8 cellular contexts compared by ENCODE assay signal in genomic region chr14:79279645-79280399, GRCh38.
DNase-seq lines count a peak whose midpoint lies in the region; ATAC-seq and TF ChIP-seq lines count a peak whose summit lies in the region.

No MANE protein-coding gene starts in this region.

- H3F3A ChIP-seq in neural progenitor cell (ENCODE audit: low read depth) = peaks cover 25% of the 10 kb centered on the region

- intact Hi-C loops in esophagus muscularis mucosa (cut with DNase I) = loop anchor here (5.0 to 10.0 kb wide), 4 partner anchors 85 to 315 kb away; no protein-coding TSS in a partner anchor

- no peaks in the 10 kb centered on the region for H3K9me3 Mint-ChIP-seq in neural progenitor cell

- H3K4me3 Mint-ChIP-seq in neural progenitor cell = peak overlapping the region; percentile 97

- 1% methylated on average over 34 of the region's 34 CpGs for WGBS in esophagus muscularis mucosa

- H3K36me3 ChIP-seq in BE2C (no peaks in the 10 kb centered on the region), esophagus muscularis mucosa (no peaks in the 10 kb centered on the region), neural progenitor cell (no peaks in the 10 kb centered on the region)

- TF ChIP-seq EP300 in esophagus muscularis mucosa (IDR thresholded peaks at IDR 0.05) = no peak

- H3K36me3 Mint-ChIP-seq in neural progenitor cell = no peaks in the 10 kb centered on the region

- H4K20me1 ChIP-seq in neural progenitor cell (ENCODE audit: low read depth) = peaks cover 29% of the 10 kb centered on the region

- no peak overlapping the region for H3K9ac ChIP-seq in neural progenitor cell

- H3K27me3 Mint-ChIP-seq in neural progenitor cell (ENCODE audit: insufficient read depth, low read depth) = peaks cover 29% of the 10 kb centered on the region

- H3K79me2 ChIP-seq in neural progenitor cell (ENCODE audit: low read depth) = peaks cover under 1% of the 10 kb centered on the region

- no peak for ATAC-seq in GM19035 (IDR thresholded peaks at IDR 0.05; ENCODE audit: unreplicated experiment)

- no peak for TF ChIP-seq CTCF in BE2C (IDR thresholded peaks at IDR 0.05; ENCODE audit: low read depth, low read length)
- TF ChIP-seq CTCF in esophagus muscularis mucosa (IDR thresholded peaks at IDR 0.05) = no peak
- no peak for TF ChIP-seq CTCF in neural progenitor cell (IDR thresholded peaks at IDR 0.05)

- peak overlapping the region; percentile 30 for H2AFZ ChIP-seq in neural progenitor cell (replicated peaks)

- peak overlapping the region; percentile 93 for H3K4me2 ChIP-seq in neural progenitor cell

- TF ChIP-seq POLR2A in esophagus muscularis mucosa (IDR thresholded peaks at IDR 0.05; ENCODE audit: low read depth) = no peak

- H3K27ac ChIP-seq in esophagus muscularis mucosa (replicated peaks in 1 of 4) = peak overlapping the region; percentile 71 to 80 (median 76)
- H3K27ac ChIP-seq in neural progenitor cell = no peak overlapping the region

- H3K4me1 ChIP-seq in BE2C (no peaks in the 10 kb centered on the region), esophagus muscularis mucosa (peaks cover 10 to 39% (median 29%) of the 10 kb centered on the region in 4 donors), neural progenitor cell (peaks cover 43% of the 10 kb centered on the region)

- H3K27me3 ChIP-seq in BE2C (peaks cover 22% of the 10 kb centered on the region; the same call in 1 of the 2 replicates), esophagus muscularis mucosa (no peaks in the 10 kb centered on the region), neural progenitor cell (peaks cover 96% of the 10 kb centered on the region)

- H3K4me3 ChIP-seq in BE2C (ENCODE audit: low read depth, low read length) = peak overlapping the region; percentile 48
- H3K4me3 ChIP-seq in esophagus muscularis mucosa = peak overlapping the region; percentile 65 to 87 (median 71)
- H3K4me3 ChIP-seq in neural progenitor cell = peak overlapping the region; percentile 59

- DNase-seq in BE2C = no peak
- peak; percentile 30 for DNase-seq in NCI-H1105 (lab: John Stamatoyannopoulos, UW)
- DNase-seq in esophagus muscularis mucosa (ENCODE audit: extremely low spot score) = no peak
- DNase-seq in neural progenitor cell (ENCODE audit: low spot score) = peak; percentile 41
- DNase-seq in NCI-H1436 treated with DMSO at 0.1 percent for 48 hours (lab: John Stamatoyannopoulos, UW) = no peak
- DNase-seq in stimulated activated CD4-positive, alpha-beta T cell treated with anti-CD3 and anti-CD28 coated beads, Interleukin-4, amount 100 ng/mL, for 1 hour = no peak
- DNase-seq in AML-193 (lab: John Stamatoyannopoulos, UW) = no peak

- H3K27ac Mint-ChIP-seq in neural progenitor cell = no peak overlapping the region

- peaks cover 43% of the 10 kb centered on the region for H3K4me1 Mint-ChIP-seq in neural progenitor cell

- H3K9me3 ChIP-seq in BE2C (no peaks in the 10 kb centered on the region), esophagus muscularis mucosa (no peaks in the 10 kb centered on the region), neural progenitor cell (ENCODE audit: low read depth) (no peaks in the 10 kb centered on the region)

Comparison
In these comparisons a context has a peak if more than half of its experiments do, and no peak if none do; other contexts are left out.
1. DNase-seq: peak in NCI-H1105 (single experiment) and neural progenitor cell (single experiment); none in BE2C (single experiment), esophagus muscularis mucosa (single experiment), NCI-H1436 treated with DMSO at 0.1 percent for 48 hours (single experiment), stimulated activated CD4-positive, alpha-beta T cell treated with anti-CD3 and anti-CD28 coated beads, Interleukin-4, amount 100 ng/mL, for 1 hour (single experiment) and AML-193 (0 of 2).
2. Peak in every context shown above with its lines, with median percentiles within 50 percentile points of each other: H3K4me3 ChIP-seq.